ENCODE assay signal across 1 cellular context in the genomic region with DNA sequence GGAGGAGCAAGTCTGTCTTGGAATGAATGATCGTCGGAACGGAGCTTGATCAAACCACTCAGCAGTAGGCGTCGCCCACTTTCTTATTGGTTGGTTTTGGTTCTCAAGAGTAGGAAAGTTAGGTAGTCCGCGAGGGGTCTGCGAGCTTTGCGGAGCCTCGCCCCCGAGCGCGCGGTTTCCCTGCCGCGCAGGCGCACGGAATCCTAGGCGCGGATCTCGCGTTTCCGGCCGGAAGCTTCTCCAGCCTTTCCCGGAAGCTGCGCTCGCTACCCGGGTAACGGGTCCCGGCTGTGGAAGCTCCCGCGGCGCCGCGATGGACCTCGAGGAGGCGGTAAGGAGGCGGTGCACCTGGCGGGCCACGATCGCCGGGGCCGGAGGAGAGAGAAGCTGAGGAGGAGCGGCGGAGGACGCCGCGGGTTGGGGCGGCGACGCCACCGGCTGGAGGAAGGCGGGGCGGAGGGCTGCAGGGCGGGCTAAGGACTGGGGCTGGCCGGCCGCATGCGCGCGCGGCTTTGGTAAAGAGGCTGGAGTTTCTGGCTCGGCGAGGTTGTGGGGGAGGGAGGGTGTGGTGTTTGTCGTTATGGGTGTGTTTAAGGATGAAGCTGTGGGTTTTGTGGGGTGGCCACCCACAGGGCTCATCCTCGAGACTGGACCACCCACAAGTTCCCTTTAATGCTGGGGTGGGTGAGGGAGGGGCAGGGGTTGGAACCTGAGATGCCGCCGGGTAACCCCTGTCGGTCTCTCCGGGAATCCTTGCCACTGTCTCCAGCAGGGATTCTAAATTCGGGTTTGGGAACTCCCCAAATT.
A peak's percentile ranks its signal among the peaks of the same experiment; 100 is the strongest.
TF ChIP-seq lines count a peak whose summit lies in the region.

TSS of gene TAF1B (plus strand) at position 246 of the 807 bp plus-strand sequence. CDS start at position 314, 68 bp downstream.

TF ChIP-seq in HepG2, 621 proteins besides CTCF, POLR2A, EP300 and RAD21 (continued from another document and continues in another):
- TF ChIP-seq, protein P1, sequence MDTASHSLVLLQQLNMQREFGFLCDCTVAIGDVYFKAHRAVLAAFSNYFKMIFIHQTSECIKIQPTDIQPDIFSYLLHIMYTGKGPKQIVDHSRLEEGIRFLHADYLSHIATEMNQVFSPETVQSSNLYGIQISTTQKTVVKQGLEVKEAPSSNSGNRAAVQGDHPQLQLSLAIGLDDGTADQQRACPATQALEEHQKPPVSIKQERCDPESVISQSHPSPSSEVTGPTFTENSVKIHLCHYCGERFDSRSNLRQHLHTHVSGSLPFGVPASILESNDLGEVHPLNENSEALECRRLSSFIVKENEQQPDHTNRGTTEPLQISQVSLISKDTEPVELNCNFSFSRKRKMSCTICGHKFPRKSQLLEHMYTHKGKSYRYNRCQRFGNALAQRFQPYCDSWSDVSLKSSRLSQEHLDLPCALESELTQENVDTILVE (CRISPR knock-in tag; IDR thresholded peaks at IDR 0.05), result peak; percentile 91; the same call in 1 of the 2 replicates
- TF ChIP-seq ZNF788 (CRISPR knock-in tag; IDR thresholded peaks at IDR 0.05; ENCODE audit: borderline replicate concordance) (peak; percentile 77; the same call in 1 of the 2 replicates), ARID5B (CRISPR knock-in tag; IDR thresholded peaks at IDR 0.05) (peak; percentile 75), ZNF749 (CRISPR knock-in tag; IDR thresholded peaks at IDR 0.05; ENCODE audit: borderline replicate concordance) (0 out of 2 replicates have a peak, but pooled peaks have one; percentile 14), TGIF2 (CRISPR knock-in tag; IDR thresholded peaks at IDR 0.05) (peak; percentile 77), ZNF776 (CRISPR knock-in tag; IDR thresholded peaks at IDR 0.05) (peak; percentile 90), ZNF207 (IDR thresholded peaks at IDR 0.05; ENCODE audit: borderline replicate concordance) (no peak), GLI4 (CRISPR knock-in tag; IDR thresholded peaks at IDR 0.05; ENCODE audit: borderline replicate concordance) (peak; percentile 98; the same call in 1 of the 2 replicates), ESRRA (CRISPR knock-in tag; IDR thresholded peaks at IDR 0.05; ENCODE audit: low read depth) (peak; percentile 77), NFIB (CRISPR knock-in tag; IDR thresholded peaks at IDR 0.05; ENCODE audit: borderline replicate concordance) (no peak), NFRKB (IDR thresholded peaks at IDR 0.05) (no peak), RARA (CRISPR knock-in tag; IDR thresholded peaks at IDR 0.05) (peak; percentile 28; the same call in 1 of the 2 replicates), KDM5A (IDR thresholded peaks at IDR 0.05; ENCODE audit: borderline replicate concordance, low read length) (peak; percentile 83), ZBTB42 (CRISPR knock-in tag; IDR thresholded peaks at IDR 0.05) (no peak), ZBED4 (CRISPR knock-in tag; IDR thresholded peaks at IDR 0.05; ENCODE audit: borderline replicate concordance) (peak; percentile 50; the same call in 1 of the 2 replicates), ZNF10 (CRISPR knock-in tag; IDR thresholded peaks at IDR 0.05; ENCODE audit: borderline replicate concordance, low read depth) (no peak), ZNF510 (CRISPR knock-in tag; IDR thresholded peaks at IDR 0.05; ENCODE audit: low read depth) (peak; percentile 27; the same call in 1 of the 2 replicates), DNMT3B (CRISPR knock-in tag; conservative IDR thresholded peaks at IDR 0.05) (no peak; the same call in 1 of the 2 replicates), GTF3A (CRISPR knock-in tag; conservative IDR thresholded peaks at IDR 0.05) (no peak), CHD4 (IDR thresholded peaks at IDR 0.05; ENCODE audit: borderline replicate concordance, low read length) (no peak), FOXJ3 (CRISPR knock-in tag; IDR thresholded peaks at IDR 0.05; ENCODE audit: borderline replicate concordance) (no peak), ZNF318 (CRISPR knock-in tag; IDR thresholded peaks at IDR 0.05) (no peak), PRMT3 (CRISPR knock-in tag; IDR thresholded peaks at IDR 0.05; ENCODE audit: borderline replicate concordance, low read depth) (peak; percentile 91; the same call in 1 of the 2 replicates), MAFF (IDR thresholded peaks at IDR 0.05; ENCODE audit: low read depth, low read length) (no peak), ZNF234 (CRISPR knock-in tag; conservative IDR thresholded peaks at IDR 0.05) (no peak)
- TF ChIP-seq, protein P2, sequence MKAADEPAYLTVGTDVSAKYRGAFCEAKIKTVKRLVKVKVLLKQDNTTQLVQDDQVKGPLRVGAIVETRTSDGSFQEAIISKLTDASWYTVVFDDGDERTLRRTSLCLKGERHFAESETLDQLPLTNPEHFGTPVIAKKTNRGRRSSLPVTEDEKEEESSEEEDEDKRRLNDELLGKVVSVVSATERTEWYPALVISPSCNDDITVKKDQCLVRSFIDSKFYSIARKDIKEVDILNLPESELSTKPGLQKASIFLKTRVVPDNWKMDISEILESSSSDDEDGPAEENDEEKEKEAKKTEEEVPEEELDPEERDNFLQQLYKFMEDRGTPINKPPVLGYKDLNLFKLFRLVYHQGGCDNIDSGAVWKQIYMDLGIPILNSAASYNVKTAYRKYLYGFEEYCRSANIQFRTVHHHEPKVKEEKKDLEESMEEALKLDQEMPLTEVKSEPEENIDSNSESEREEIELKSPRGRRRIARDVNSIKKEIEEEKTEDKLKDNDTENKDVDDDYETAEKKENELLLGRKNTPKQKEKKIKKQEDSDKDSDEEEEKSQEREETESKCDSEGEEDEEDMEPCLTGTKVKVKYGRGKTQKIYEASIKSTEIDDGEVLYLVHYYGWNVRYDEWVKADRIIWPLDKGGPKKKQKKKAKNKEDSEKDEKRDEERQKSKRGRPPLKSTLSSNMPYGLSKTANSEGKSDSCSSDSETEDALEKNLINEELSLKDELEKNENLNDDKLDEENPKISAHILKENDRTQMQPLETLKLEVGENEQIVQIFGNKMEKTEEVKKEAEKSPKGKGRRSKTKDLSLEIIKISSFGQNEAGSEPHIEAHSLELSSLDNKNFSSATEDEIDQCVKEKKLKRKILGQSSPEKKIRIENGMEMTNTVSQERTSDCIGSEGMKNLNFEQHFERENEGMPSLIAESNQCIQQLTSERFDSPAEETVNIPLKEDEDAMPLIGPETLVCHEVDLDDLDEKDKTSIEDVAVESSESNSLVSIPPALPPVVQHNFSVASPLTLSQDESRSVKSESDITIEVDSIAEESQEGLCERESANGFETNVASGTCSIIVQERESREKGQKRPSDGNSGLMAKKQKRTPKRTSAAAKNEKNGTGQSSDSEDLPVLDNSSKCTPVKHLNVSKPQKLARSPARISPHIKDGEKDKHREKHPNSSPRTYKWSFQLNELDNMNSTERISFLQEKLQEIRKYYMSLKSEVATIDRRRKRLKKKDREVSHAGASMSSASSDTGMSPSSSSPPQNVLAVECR (CRISPR knock-in tag; IDR thresholded peaks at IDR 0.05; ENCODE audit: borderline replicate concordance), result peak; percentile 97
- TF ChIP-seq, protein P3, sequence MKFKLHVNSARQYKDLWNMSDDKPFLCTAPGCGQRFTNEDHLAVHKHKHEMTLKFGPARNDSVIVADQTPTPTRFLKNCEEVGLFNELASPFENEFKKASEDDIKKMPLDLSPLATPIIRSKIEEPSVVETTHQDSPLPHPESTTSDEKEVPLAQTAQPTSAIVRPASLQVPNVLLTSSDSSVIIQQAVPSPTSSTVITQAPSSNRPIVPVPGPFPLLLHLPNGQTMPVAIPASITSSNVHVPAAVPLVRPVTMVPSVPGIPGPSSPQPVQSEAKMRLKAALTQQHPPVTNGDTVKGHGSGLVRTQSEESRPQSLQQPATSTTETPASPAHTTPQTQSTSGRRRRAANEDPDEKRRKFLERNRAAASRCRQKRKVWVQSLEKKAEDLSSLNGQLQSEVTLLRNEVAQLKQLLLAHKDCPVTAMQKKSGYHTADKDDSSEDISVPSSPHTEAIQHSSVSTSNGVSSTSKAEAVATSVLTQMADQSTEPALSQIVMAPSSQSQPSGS (CRISPR knock-in tag; IDR thresholded peaks at IDR 0.05), result peak; percentile 84
